In the genomic region with DNA sequence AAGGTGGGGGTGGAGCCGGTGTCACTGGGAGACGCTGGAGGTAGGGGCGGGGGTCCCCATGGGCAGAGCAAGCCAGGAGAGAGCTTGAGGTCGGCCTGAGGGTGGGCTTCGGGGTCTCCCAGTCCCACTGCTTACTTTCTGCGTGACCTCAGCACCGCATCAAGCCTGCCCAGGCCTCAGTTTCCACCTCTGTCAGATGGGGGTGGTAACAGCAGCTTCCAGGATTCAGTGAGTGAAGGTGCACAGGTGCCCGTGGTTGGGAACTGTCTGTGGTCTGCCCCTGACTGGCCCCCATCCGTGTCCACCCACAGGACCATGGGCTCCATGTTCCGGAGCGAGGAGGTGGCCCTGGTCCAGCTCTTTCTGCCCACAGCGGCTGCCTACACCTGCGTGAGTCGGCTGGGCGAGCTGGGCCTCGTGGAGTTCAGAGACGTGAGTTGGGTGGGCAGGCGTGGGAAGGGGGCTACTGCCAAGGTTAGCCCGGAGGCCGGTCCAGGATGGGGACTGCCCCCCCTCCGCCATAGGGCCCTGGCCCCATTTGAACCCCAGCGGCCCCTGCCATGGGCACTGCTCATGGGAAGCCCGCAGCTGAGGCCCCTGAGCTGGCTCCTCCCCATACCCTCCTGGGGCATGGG, we compare ENCODE assay signal across 8 cellular contexts. TPM values are rescaled to one million over a fixed set of nuclear protein-coding genes. Genes with fewer than 3 reads are reported as not detected.
DNase-seq lines count a peak whose midpoint lies in the region; ATAC-seq and TF ChIP-seq lines count a peak whose summit lies in the region.

No MANE protein-coding gene starts in this region.

- no peaks in the 10 kb centered on the region for H3K9me3 ChIP-seq in Caco-2
- H3K9me3 ChIP-seq in PC-9 (ENCODE audit: insufficient read depth, low read depth), result no peaks in the 10 kb centered on the region
- no peaks in the 10 kb centered on the region for H3K9me3 ChIP-seq in esophagus (ENCODE audit: control insufficient read depth in 2 of 2, insufficient read depth in 1 of 2, low read depth in 1 of 2, low read length in 1 of 2)

- H3K4me2 ChIP-seq in PC-9, result peak overlapping the region; percentile 91

- CTCF ChIA-PET in Caco-2 (lab: Charles Lee) (no interaction called here), PC-9 (lab: Charles Lee) (interaction anchor here (0.9 kb wide), 1 partner anchor 28 kb away, joined by 3 read pairs; no protein-coding TSS in a partner anchor)

- POLR2A ChIA-PET in Caco-2 (lab: Charles Lee) (no interaction called here), PC-9 (lab: Charles Lee; ENCODE audit: unreplicated experiment) (interaction anchor here (0.6 to 1.0 kb wide), 3 partner anchors 26 to 231 kb away, joined by 3 to 4 read pairs (median 3); a partner anchor contains a TSS)

- H3K4me3 ChIP-seq in Caco-2 (ENCODE audit: low read depth, low read length) (no peak overlapping the region), PC-9 (peak overlapping the region; percentile 65; the same call in 1 of the 2 replicates), esophagus (ENCODE audit: low read depth in 1 of 2, low read length in 2 of 2) (peak overlapping the region; percentile 46 to 71)

- no peak for TF ChIP-seq CTCF in Caco-2 (IDR thresholded peaks at IDR 0.05; ENCODE audit: insufficient read depth in 1 of 2, low read depth in 1 of 2, low read length in 1 of 2, severe bottlenecking in 1 of 2, unreplicated experiment in 1 of 2)
- TF ChIP-seq CTCF in PC-9 (conservative IDR thresholded peaks at IDR 0.05), result no peak

- peaks cover 58% of the 10 kb centered on the region; the same call in 1 of the 2 replicates for H3F3A ChIP-seq in PC-9 (ENCODE audit: insufficient read depth, low read depth)

- H4K20me1 ChIP-seq in PC-9 (ENCODE audit: insufficient read depth), result no peaks in the 10 kb centered on the region

- no peak overlapping the region for H3K4me3 Mint-ChIP-seq in Caco-2 (ENCODE audit: unreplicated experiment)

- H3K36me3 ChIP-seq in Caco-2 (ENCODE audit: control insufficient read depth, insufficient read depth, low read length) (no peaks in the 10 kb centered on the region), PC-9 (ENCODE audit: low read depth) (no peaks in the 10 kb centered on the region), esophagus (ENCODE audit: control insufficient read depth in 2 of 2, insufficient read depth in 2 of 2, low read length in 1 of 2) (peaks cover 0 to 29% of the 10 kb centered on the region in 2 donors)

- peak overlapping the region; percentile 78; the same call in 1 of the 2 replicates for H2AFZ ChIP-seq in PC-9

- peak overlapping the region; percentile 72 for H3K27ac Mint-ChIP-seq in Caco-2 (ENCODE audit: unreplicated experiment)

- WGBS in esophagus, 2 donors, result 68 to 77% methylated on average over 22 to 23 of the region's 23 CpGs

- ATAC-seq in sciatic nerve, result no peak
- ATAC-seq in HG02571 (IDR thresholded peaks at IDR 0.05; ENCODE audit: unreplicated experiment), result no peak
- ATAC-seq in HG03159 (IDR thresholded peaks at IDR 0.05; ENCODE audit: unreplicated experiment), result no peak
- no peak for ATAC-seq in GM21737 (IDR thresholded peaks at IDR 0.05; ENCODE audit: unreplicated experiment)

- BruUV-seq in Caco-2 (replicated peaks; lab: Mats Ljungman, UMichigan), result no TSS peak
- no TSS peak for BruUV-seq in PC-9 (replicated peaks; lab: Mats Ljungman, UMichigan)

- H3K79me2 ChIP-seq in PC-9 (ENCODE audit: low read depth), result peaks cover 30% of the 10 kb centered on the region

- intact Hi-C loops in Caco-2 (cut with micrococcal nuclease; ENCODE audit: unreplicated experiment) (no loop called here), PC-9 (cut with micrococcal nuclease; ENCODE audit: unreplicated experiment) (loop anchor here (1.0 to 5.0 kb wide), 3 partner anchors 31 to 106 kb away; a partner anchor contains a TSS), sciatic nerve (cut with DNase I) (no loop called here)

- peaks cover 31% of the 10 kb centered on the region for H3K36me3 Mint-ChIP-seq in Caco-2 (ENCODE audit: insufficient read depth, unreplicated experiment)

- H3K9me2 ChIP-seq in PC-9 (ENCODE audit: insufficient read depth), result no peaks in the 10 kb centered on the region

- H3K27ac ChIP-seq in PC-9 (peak overlapping the region; percentile 65), esophagus (ENCODE audit: low read depth in 2 of 2, low read length in 1 of 2) (peak overlapping the region; percentile 78 to 82)

- no peaks in the 10 kb centered on the region for H3K27me3 ChIP-seq in Caco-2 (replicated peaks; ENCODE audit: control insufficient read depth, insufficient read depth, low read length)
- no peaks in the 10 kb centered on the region for H3K27me3 ChIP-seq in PC-9 (ENCODE audit: insufficient read depth, low read depth)
- no peaks in the 10 kb centered on the region for H3K27me3 ChIP-seq in esophagus (ENCODE audit: control insufficient read depth in 1 of 2, insufficient read depth in 2 of 2, low read length in 2 of 2)

- no peak for DNase-seq in Caco-2
- no peak for DNase-seq in PC-9
- DNase-seq in sciatic nerve (ENCODE audit: low spot score), result peak; percentile 64
- no peak for DNase-seq in NK-92 treated with Interleukin-12 subunit alpha and Interleukin-12 subunit beta, amount 100 ng/mL, for 24 hours (lab: John Stamatoyannopoulos, UW)

- H3K9me3 Mint-ChIP-seq in Caco-2 (ENCODE audit: unreplicated experiment), result no peaks in the 10 kb centered on the region

- peaks cover 22% of the 10 kb centered on the region for H3K4me1 Mint-ChIP-seq in Caco-2 (ENCODE audit: low read depth, unreplicated experiment)

- H3K27me3 Mint-ChIP-seq in Caco-2 (ENCODE audit: insufficient read depth, unreplicated experiment), result no peaks in the 10 kb centered on the region

- H3K4me1 ChIP-seq in Caco-2, result peaks cover 39% of the 10 kb centered on the region
- H3K4me1 ChIP-seq in PC-9 (replicated peaks; ENCODE audit: insufficient read depth), result peaks cover 36% of the 10 kb centered on the region
- H3K4me1 ChIP-seq in esophagus (ENCODE audit: control insufficient read depth in 2 of 2, insufficient read depth in 2 of 2, low read length in 1 of 2), result peaks cover 12 to 23% of the 10 kb centered on the region in 2 donors

RNA-seq across cellular contexts. Expression of a gene that starts 2.2 kb away (rescaled TPM):
- 2.7 and 2.8 TPM in 2 replicates for total RNA-seq in Caco-2 (2022)
- total RNA-seq in PC-9 (2021), result 125 and 175 TPM in 2 replicates
- 10 to 100 TPM; 51.0 to 74.0 TPM for polyA plus RNA-seq in esophagus
- 128 TPM for total RNA-seq in sciatic nerve

RNA-seq across cellular contexts. Expression of a gene that starts 10.6 kb away (rescaled TPM):
- total RNA-seq in Caco-2 (2022) (309 and 334 TPM in 2 replicates), PC-9 (2021) (270 and 275 TPM in 2 replicates), sciatic nerve (63.9 TPM)
- 100 to 1,000 TPM; 131 to 168 TPM for polyA plus RNA-seq in esophagus

RNA-seq across cellular contexts. Expression of a gene that starts 30.9 kb away (rescaled TPM):
- total RNA-seq in Caco-2 (2022) (8.2 and 9.1 TPM in 2 replicates), PC-9 (2021) (98.1 and 104 TPM in 2 replicates), sciatic nerve (46.7 TPM)
- 10 to 100 TPM in 1 of 2 donors, 1 to 10 TPM in 1; 5.0 to 19.7 TPM for polyA plus RNA-seq in esophagus

RNA-seq across cellular contexts. Expression of a gene that starts 37.2 kb away (rescaled TPM):
- total RNA-seq in Caco-2 (2022) (26.5 and 29.3 TPM in 2 replicates), PC-9 (2021) (75.5 and 94.4 TPM in 2 replicates), sciatic nerve (37.0 TPM)
- 10 to 100 TPM; 20.5 to 24.4 TPM for polyA plus RNA-seq in esophagus

Comparison
In these comparisons a context has a peak if more than half of its experiments do, and no peak if none do; other contexts are left out.
1. RNA of a gene that starts 2.2 kb away (total RNA-seq): 128 TPM in sciatic nerve (single experiment) and 125 to 175 TPM in PC-9; 2.7 to 2.8 TPM in Caco-2; every median in the first group is over 10 times any median in the second.